8 cellular contexts compared by ENCODE assay signal in the genomic region with DNA sequence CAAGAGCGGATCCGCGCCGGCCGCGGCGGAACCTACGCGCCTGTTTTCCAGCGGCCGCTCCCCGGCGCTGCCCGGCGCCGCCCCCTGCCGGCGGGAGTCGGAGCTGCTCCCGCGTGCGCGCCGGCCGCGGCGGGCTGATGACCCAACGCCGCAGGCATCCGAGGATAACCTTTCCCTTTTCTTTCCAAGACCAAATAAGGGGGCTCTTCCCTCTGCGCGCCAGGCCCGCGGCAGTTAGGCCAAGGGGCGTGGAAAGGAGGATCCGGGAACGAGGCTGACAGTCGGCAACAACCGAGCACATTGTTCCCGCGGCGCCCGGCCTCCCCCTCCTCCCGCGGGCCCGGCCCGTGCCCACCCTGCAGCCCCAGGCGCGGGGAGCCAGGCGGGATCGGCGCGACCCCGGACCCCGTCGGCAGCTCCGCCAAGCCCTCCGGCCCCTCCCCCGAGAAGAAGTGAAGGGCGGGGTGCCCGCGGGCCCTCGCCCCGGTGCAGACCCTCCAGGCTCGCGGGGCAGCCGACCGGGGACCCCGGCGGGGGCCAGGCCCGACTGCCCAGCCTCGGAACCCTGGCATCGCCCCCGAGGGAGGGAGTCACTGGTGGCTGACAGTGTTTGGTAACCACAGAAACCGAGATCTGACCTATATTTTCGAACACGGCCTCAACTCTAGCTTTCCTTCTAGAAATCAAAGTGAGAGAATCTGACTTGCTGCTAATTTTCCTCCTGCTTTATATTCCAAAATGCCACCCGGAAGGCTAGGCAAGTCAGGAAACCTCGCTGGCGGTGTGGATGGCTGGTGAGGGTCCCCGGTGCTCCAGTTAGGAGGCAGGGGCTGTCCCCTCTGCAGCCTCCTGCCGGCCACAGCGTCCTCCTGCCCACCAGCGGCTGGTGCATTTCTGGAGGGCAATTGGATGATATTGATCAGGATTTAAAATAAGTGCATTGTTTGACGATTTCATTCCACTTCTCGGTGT. TPM values are rescaled to one million over a fixed set of nuclear protein-coding genes. Genes with fewer than 3 reads are reported as not detected.
DNase-seq lines count a peak whose midpoint lies in the region; ATAC-seq, FAIRE-seq and TF ChIP-seq lines count a peak whose summit lies in the region.

No MANE protein-coding gene starts in this region.

- intact Hi-C loops in A673 (cut with micrococcal nuclease; ENCODE audit: unreplicated experiment): loop anchor here (10.0 kb wide), 1 partner anchor 284 kb away; no protein-coding TSS in a partner anchor
- intact Hi-C loops in esophagus squamous epithelium (cut with DNase I): loop anchor here (10.0 kb wide), 1 partner anchor 124 kb away; no protein-coding TSS in a partner anchor

- H3K27me3 ChIP-seq in A673 (replicated peaks; ENCODE audit: insufficient read depth, low read depth, low read length, poor library complexity) (no peaks in the 10 kb centered on the region), esophagus squamous epithelium (peaks cover 0 to 12% (median 0%) of the 10 kb centered on the region in 4 donors), mucosa of rectum (ENCODE audit: control insufficient read depth in 2 of 2, insufficient read depth in 2 of 2, low read length in 2 of 2) (peaks cover 21 to 25% of the 10 kb centered on the region in 2 donors)

- no peaks in the 10 kb centered on the region for H3K36me3 Mint-ChIP-seq in stimulated activated memory B cell treated with anti-CD40 and anti-IgM and Interleukin-4, amounts not matched to agents 10 μg/mL and 1 μg/mL and 100 μg/mL, for 72 hours

- peaks cover 9% of the 10 kb centered on the region for H3K4me1 Mint-ChIP-seq in stimulated activated memory B cell treated with anti-CD40 and anti-IgM and Interleukin-4, amounts not matched to agents 10 μg/mL and 1 μg/mL and 100 μg/mL, for 72 hours

- DNase-seq in A673 (ENCODE audit: low spot score) (peak; percentile 80), GM18507 (ENCODE audit: extremely low spot score, insufficient read length, low read depth) (peak; percentile 68), NCI-H526 treated with DMSO at 0.1 percent for 48 hours (lab: John Stamatoyannopoulos, UW) (peak; percentile 17), esophagus squamous epithelium (lab: John Stamatoyannopoulos, UW) (no peak)
- DNase-seq in activated T-cell treated with anti-CD3 and anti-CD28 coated beads, Interleukin-2, amount 50 U/mL, for 48 hours: peak; percentile 71 to 75

- TF ChIP-seq POLR2A in esophagus squamous epithelium (IDR thresholded peaks at IDR 0.05): no peak

- ATAC-seq in HG03064 (IDR thresholded peaks at IDR 0.05; ENCODE audit: low read depth, unreplicated experiment): peak; percentile 73
- peak; percentile 54 for ATAC-seq in stimulated activated memory B cell treated with anti-CD40 and anti-IgM and Interleukin-4, amounts not matched to agents 10 μg/mL and 1 μg/mL and 100 μg/mL, for 72 hours

- no peak overlapping the region for H3K27ac Mint-ChIP-seq in stimulated activated memory B cell treated with anti-CD40 and anti-IgM and Interleukin-4, amounts not matched to agents 10 μg/mL and 1 μg/mL and 100 μg/mL, for 72 hours

- H3K27me3 Mint-ChIP-seq in stimulated activated memory B cell treated with anti-CD40 and anti-IgM and Interleukin-4, amounts not matched to agents 10 μg/mL and 1 μg/mL and 100 μg/mL, for 72 hours: peaks cover 77% of the 10 kb centered on the region

- H3K9ac ChIP-seq in mucosa of rectum (ENCODE audit: low read depth in 1 of 2, low read length in 2 of 2): peak overlapping the region; percentile 32 to 51

- no peaks in the 10 kb centered on the region for H3K9me3 Mint-ChIP-seq in stimulated activated memory B cell treated with anti-CD40 and anti-IgM and Interleukin-4, amounts not matched to agents 10 μg/mL and 1 μg/mL and 100 μg/mL, for 72 hours

- no peaks in the 10 kb centered on the region for H3K36me3 ChIP-seq in A673 (ENCODE audit: insufficient read depth, low read length, poor library complexity, severe bottlenecking)
- no peaks in the 10 kb centered on the region for H3K36me3 ChIP-seq in esophagus squamous epithelium
- no peaks in the 10 kb centered on the region for H3K36me3 ChIP-seq in mucosa of rectum (ENCODE audit: control insufficient read depth in 2 of 2, insufficient read depth in 2 of 2, low read length in 2 of 2)

- H3K4me3 Mint-ChIP-seq in stimulated activated memory B cell treated with anti-CD40 and anti-IgM and Interleukin-4, amounts not matched to agents 10 μg/mL and 1 μg/mL and 100 μg/mL, for 72 hours: peak overlapping the region; percentile 62

- H3K4me1 ChIP-seq in A673 (ENCODE audit: insufficient read depth, low read length, poor library complexity, severe bottlenecking): no peaks in the 10 kb centered on the region
- peaks cover 9 to 35% (median 10%) of the 10 kb centered on the region in 3 donors for H3K4me1 ChIP-seq in esophagus squamous epithelium
- peaks cover 0 to 4% of the 10 kb centered on the region in 2 donors for H3K4me1 ChIP-seq in mucosa of rectum (ENCODE audit: control insufficient read depth in 2 of 2, insufficient read depth in 2 of 2, low read length in 2 of 2)

- peak; percentile 55 for TF ChIP-seq CTCF in A673 (conservative IDR thresholded peaks at IDR 0.05; ENCODE audit: low read depth, low read length)
- peak; percentile 32 to 96 (median 86) for TF ChIP-seq CTCF in esophagus squamous epithelium (IDR thresholded peaks at IDR 0.05)

- H3K9me3 ChIP-seq in A673 (ENCODE audit: low read depth, low read length, poor library complexity, severe bottlenecking) (no peaks in the 10 kb centered on the region), esophagus squamous epithelium (no peaks in the 10 kb centered on the region), mucosa of rectum (ENCODE audit: control insufficient read depth in 2 of 2, low read length in 2 of 2) (no peaks in the 10 kb centered on the region)

- no TSS peak for BruUV-seq in A673 (replicated peaks; lab: Mats Ljungman, UMichigan)

- CTCF ChIA-PET in A673 (lab: Charles Lee): interaction anchor here (0.6 to 1.1 kb wide), 2 partner anchors 17 to 185 kb away, joined by 3 to 5 read pairs; no protein-coding TSS in a partner anchor

- H3K27ac ChIP-seq in A673 (ENCODE audit: low read depth, low read length, poor library complexity, severe bottlenecking) (peak overlapping the region; percentile 50), esophagus squamous epithelium (peak overlapping the region; percentile 69 to 90 (median 80)), mucosa of rectum (ENCODE audit: low read depth in 2 of 2, low read length in 2 of 2) (peak overlapping the region; percentile 65 to 71)

- POLR2A ChIA-PET in A673 (lab: Charles Lee; ENCODE audit: low non-redundant PET): no interaction called here

- 23 to 32% methylated on average over 15 to 17 of the region's 86 CpGs for WGBS in esophagus squamous epithelium, 2 donors

- H3K4me3 ChIP-seq in A673 (ENCODE audit: low read depth, low read length, poor library complexity, severe bottlenecking): peak overlapping the region; percentile 70
- H3K4me3 ChIP-seq in esophagus squamous epithelium: peak overlapping the region; percentile 37 to 78 (median 56)
- peak overlapping the region; percentile 52 for H3K4me3 ChIP-seq in mucosa of rectum (ENCODE audit: low read length in 2 of 2)

- FAIRE-seq in GM18507 (lab: Jason Lieb, UNC): no peak

RNA-seq across cellular contexts. Expression of gene SYNM, which starts 45.6 kb away (rescaled TPM):
- total RNA-seq in A673 (2021) (2.6 and 2.7 TPM in 2 replicates), esophagus squamous epithelium (100 to 1,000 TPM in 1 of 4 donors, 10 to 100 TPM in 3; 18.1 to 262 (median 42.0) TPM)

RNA-seq across cellular contexts. Expression of gene PGPEP1L, which starts 51.7 kb away (rescaled TPM):
- not detected in 2 replicates for total RNA-seq in A673 (2021)
- not detected for total RNA-seq in esophagus squamous epithelium
